26 cellular contexts compared by ENCODE assay signal in genomic region chr4:11261066-11261850, GRCh38.
"Had no signal": no experiment of that assay in that cellular context is flagged by ENCODE, and none has a peak within 500 bp of the region (broad histone marks: within the 10 kb centered on the region; RNA-seq: fewer than 3 reads in every experiment).

No MANE protein-coding gene starts in this region.

- H3K27ac Mint-ChIP-seq: immature natural killer cell; mesothelial cell of epicardium; naive B cell; natural killer cell; nephron progenitor cell; progenitor cell of endocrine pancreas; stimulated activated memory B cell treated with anti-CD40 and anti-IgM and Interleukin-4, amounts not matched to agents 10 μg/mL and 1 μg/mL and 100 μg/mL, for 72 hours; stimulated activated naive CD8-positive, alpha-beta T cell treated with anti-CD3 and anti-CD28 coated beads, Interleukin-15, amount 100 ng/mL, for 72 hours had no signal

- H3K27me3 Mint-ChIP-seq: naive B cell; progenitor cell of endocrine pancreas; stimulated activated memory B cell treated with anti-CD40 and anti-IgM and Interleukin-4, amounts not matched to agents 10 μg/mL and 1 μg/mL and 100 μg/mL, for 72 hours; stimulated activated naive CD8-positive, alpha-beta T cell treated with anti-CD3 and anti-CD28 coated beads, Interleukin-15, amount 100 ng/mL, for 72 hours had no signal

- H3K27ac ChIP-seq: left lung, lower lobe of right lung, ovary, right atrium auricular region, right lobe of liver, tibial nerve, upper lobe of left lung, vagina had no signal

- DNase-seq: immature natural killer cell; kidney; left colon; left lung; lower lobe of right lung; mammary epithelial cell; mesenchymal stem cell; naive B cell; natural killer cell; nephron progenitor cell; ovary; right lobe of liver; stimulated activated CD4-positive, alpha-beta T cell treated with anti-CD3 and anti-CD28 coated beads, Interleukin-1b, Interleukin-23, amount 100 ng/mL, for 48 hours; stimulated activated CD4-positive, alpha-beta T cell treated with anti-CD3 and anti-CD28 coated beads, Interleukin-2, amount 100 ng/mL, for 48 hours; stimulated activated CD4-positive, alpha-beta T cell treated with anti-CD3 and anti-CD28 coated beads, Interleukin-4, amount 100 ng/mL, for 4 hours; stimulated activated CD8-positive, alpha-beta memory T cell treated with anti-CD3 and anti-CD28 coated beads, Interleukin-4, amount 100 ng/mL, for 48 hours; stimulated activated naive CD4-positive, alpha-beta T cell treated with Interleukin-2 at 50 U/mL for 16 hours; stimulated activated naive CD8-positive, alpha-beta T cell treated with anti-CD3 and anti-CD28 coated beads, Interleukin-15, amount 100 ng/mL, for 72 hours had no signal

- H3K4me3 Mint-ChIP-seq: immature natural killer cell; mesothelial cell of epicardium; naive B cell; natural killer cell; nephron progenitor cell; stimulated activated memory B cell treated with anti-CD40 and anti-IgM and Interleukin-4, amounts not matched to agents 10 μg/mL and 1 μg/mL and 100 μg/mL, for 72 hours; stimulated activated naive CD8-positive, alpha-beta T cell treated with anti-CD3 and anti-CD28 coated beads, Interleukin-15, amount 100 ng/mL, for 72 hours had no signal

- H3K9me3 ChIP-seq: lower lobe of right lung, ovary, right lobe of liver, upper lobe of left lung, vagina had no signal

- H3K36me3 Mint-ChIP-seq: immature natural killer cell; mesothelial cell of epicardium; natural killer cell; stimulated activated memory B cell treated with anti-CD40 and anti-IgM and Interleukin-4, amounts not matched to agents 10 μg/mL and 1 μg/mL and 100 μg/mL, for 72 hours had no signal

- H3K4me1 Mint-ChIP-seq: immature natural killer cell; natural killer cell; stimulated activated memory B cell treated with anti-CD40 and anti-IgM and Interleukin-4, amounts not matched to agents 10 μg/mL and 1 μg/mL and 100 μg/mL, for 72 hours; stimulated activated naive CD8-positive, alpha-beta T cell treated with anti-CD3 and anti-CD28 coated beads, Interleukin-15, amount 100 ng/mL, for 72 hours had no signal

- H3K9me3 Mint-ChIP-seq: natural killer cell; stimulated activated memory B cell treated with anti-CD40 and anti-IgM and Interleukin-4, amounts not matched to agents 10 μg/mL and 1 μg/mL and 100 μg/mL, for 72 hours; stimulated activated naive CD8-positive, alpha-beta T cell treated with anti-CD3 and anti-CD28 coated beads, Interleukin-15, amount 100 ng/mL, for 72 hours had no signal

- H3K27me3 ChIP-seq: left lung, ovary, right atrium auricular region, right lobe of liver, tibial nerve, upper lobe of left lung, vagina had no signal

- H3K4me3 ChIP-seq: left lung, lower lobe of right lung, ovary, right atrium auricular region, right lobe of liver, smooth muscle cell, tibial nerve, upper lobe of left lung, vagina had no signal

- H3K4me2 ChIP-seq: smooth muscle cell had no signal

- H3K4me1 ChIP-seq: left lung, lower lobe of right lung, right atrium auricular region, right lobe of liver, tibial nerve, upper lobe of left lung, vagina had no signal

- H3K36me3 ChIP-seq: left lung, lower lobe of right lung, ovary, right atrium auricular region, right lobe of liver, tibial nerve, upper lobe of left lung, vagina had no signal
